Comparison of ENCODE assay signal across 18 cellular contexts in the genomic region with DNA sequence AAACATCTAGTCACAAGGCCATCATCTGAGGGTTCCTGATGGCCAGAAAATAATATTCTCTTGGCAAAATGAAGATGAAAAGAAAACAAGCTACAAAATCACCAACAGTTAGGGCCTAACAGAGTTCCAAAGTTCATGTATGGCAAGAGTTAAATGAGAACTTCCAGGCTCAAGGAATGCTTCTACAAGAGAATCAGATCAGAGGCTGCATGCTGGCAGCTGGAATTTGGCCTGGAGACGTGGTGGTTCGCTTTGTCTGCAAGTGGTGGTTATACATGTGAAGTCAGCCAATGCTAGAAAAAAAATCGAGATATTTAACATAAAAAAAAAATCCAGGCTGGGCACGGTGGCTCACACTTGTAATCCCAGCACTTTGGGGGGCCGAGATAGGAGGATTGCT. TPM values are rescaled to one million over a fixed set of nuclear protein-coding genes. Genes with fewer than 3 reads are reported as not detected.
A peak's percentile ranks its signal among the peaks of the same experiment; 100 is the strongest.
DNase-seq lines count a peak whose midpoint lies in the region; ATAC-seq and TF ChIP-seq lines count a peak whose summit lies in the region.
"Had no signal": no experiment of that assay in that cellular context is flagged by ENCODE, and none has a peak within 500 bp of the region (broad histone marks: within the 10 kb centered on the region; RNA-seq: fewer than 3 reads in every experiment).

No MANE protein-coding gene starts in this region.

- peaks cover 91% of the 10 kb centered on the region for H3K36me3 Mint-ChIP-seq in activated T-helper 2 cell treated with anti-CD3 and anti-CD28 coated beads, Interferon-gamma antibody, Interleukin-2, Interleukin-4, amounts not matched to agents 10 μg/mL and 5 μg/mL and 100 μg/mL, durations not matched to agents 14 hours and 24 hours and 36 hours (ENCODE audit: low read depth)
- peaks cover 36% of the 10 kb centered on the region for H3K36me3 Mint-ChIP-seq in nephron progenitor cell (ENCODE audit: low read depth)

- H3K27ac Mint-ChIP-seq in activated T-helper 2 cell treated with anti-CD3 and anti-CD28 coated beads, Interferon-gamma antibody, Interleukin-2, Interleukin-4, amounts not matched to agents 10 μg/mL and 5 μg/mL and 100 μg/mL, durations not matched to agents 14 hours and 24 hours and 36 hours, result no peak overlapping the region
- peak overlapping the region; percentile 29 for H3K27ac Mint-ChIP-seq in nephron progenitor cell

- BruUV-seq in A673 (replicated peaks; lab: Mats Ljungman, UMichigan), result no TSS peak

- POLR2A ChIA-PET in A673 (lab: Charles Lee; ENCODE audit: low non-redundant PET), result no interaction called here

- DNase-seq in A673 (ENCODE audit: low spot score) (no peak), nephron progenitor cell (no peak), NCI-H226 (no peak), hypothalamus (lab: John Stamatoyannopoulos, UW) (no peak)
- no peak for DNase-seq in activated T-helper 2 cell treated with anti-CD3 and anti-CD28 coated beads, Interferon-gamma antibody, Interleukin-2, Interleukin-4, amounts not matched to agents 10 μg/mL and 5 μg/mL and 100 μg/mL, durations not matched to agents 14 hours and 24 hours and 36 hours (ENCODE audit: low spot score)
- DNase-seq: DMS153, gastrocnemius medialis, GM23248, NCI-H1930, NCI-H510A, SHP77, sigmoid colon, substantia nigra had no signal

- H3K27me3 ChIP-seq in A673 (replicated peaks; ENCODE audit: insufficient read depth, low read depth, low read length, poor library complexity), result no peaks in the 10 kb centered on the region
- H3K27me3 ChIP-seq: gastrocnemius medialis, sigmoid colon had no signal

- H3K4me3 ChIP-seq in A673 (ENCODE audit: low read depth, low read length, poor library complexity, severe bottlenecking), result no peak overlapping the region
- H3K4me3 ChIP-seq: gastrocnemius medialis, GM23248, sigmoid colon had no signal

- peaks cover 59% of the 10 kb centered on the region for H3K4me1 Mint-ChIP-seq in activated T-helper 2 cell treated with anti-CD3 and anti-CD28 coated beads, Interferon-gamma antibody, Interleukin-2, Interleukin-4, amounts not matched to agents 10 μg/mL and 5 μg/mL and 100 μg/mL, durations not matched to agents 14 hours and 24 hours and 36 hours (ENCODE audit: low read depth)
- H3K4me1 Mint-ChIP-seq in nephron progenitor cell, result peaks cover 60% of the 10 kb centered on the region

- no peak for ATAC-seq in HG03432 (IDR thresholded peaks at IDR 0.05; ENCODE audit: unreplicated experiment)
- ATAC-seq: gastrocnemius medialis had no signal

- H3K27ac ChIP-seq in A673 (ENCODE audit: low read depth, low read length, poor library complexity, severe bottlenecking) (peak overlapping the region; percentile 68), C4-2B (peak overlapping the region; percentile 5; the same call in 1 of the 2 replicates)

- peaks cover 41% of the 10 kb centered on the region for H3K4me1 ChIP-seq in A673 (ENCODE audit: insufficient read depth, low read length, poor library complexity, severe bottlenecking)

- peaks cover 12% of the 10 kb centered on the region for H3K36me3 ChIP-seq in A673 (ENCODE audit: insufficient read depth, low read length, poor library complexity, severe bottlenecking)
- H3K36me3 ChIP-seq: gastrocnemius medialis, sigmoid colon had no signal

- no peak for TF ChIP-seq CTCF in A673 (conservative IDR thresholded peaks at IDR 0.05; ENCODE audit: low read depth, low read length)
- TF ChIP-seq CTCF in C4-2B (conservative IDR thresholded peaks at IDR 0.05), result no peak
- no peak for TF ChIP-seq CTCF in nephron progenitor cell (IDR thresholded peaks at IDR 0.05)

- H3K27me3 Mint-ChIP-seq in activated T-helper 2 cell treated with anti-CD3 and anti-CD28 coated beads, Interferon-gamma antibody, Interleukin-2, Interleukin-4, amounts not matched to agents 10 μg/mL and 5 μg/mL and 100 μg/mL, durations not matched to agents 14 hours and 24 hours and 36 hours (ENCODE audit: low read depth), result no peaks in the 10 kb centered on the region
- no peaks in the 10 kb centered on the region for H3K27me3 Mint-ChIP-seq in nephron progenitor cell (ENCODE audit: low read depth, poor library complexity)
- H3K27me3 Mint-ChIP-seq: B cell had no signal

- CTCF ChIA-PET in A673 (lab: Charles Lee), result no interaction called here

- peak overlapping the region; percentile 24 for H3K4me3 Mint-ChIP-seq in activated T-helper 2 cell treated with anti-CD3 and anti-CD28 coated beads, Interferon-gamma antibody, Interleukin-2, Interleukin-4, amounts not matched to agents 10 μg/mL and 5 μg/mL and 100 μg/mL, durations not matched to agents 14 hours and 24 hours and 36 hours (ENCODE audit: low read depth)
- H3K4me3 Mint-ChIP-seq in nephron progenitor cell, result no peak overlapping the region
- H3K4me3 Mint-ChIP-seq: B cell had no signal

- H3K9me3 ChIP-seq in A673 (ENCODE audit: low read depth, low read length, poor library complexity, severe bottlenecking), result no peaks in the 10 kb centered on the region
- H3K9me3 ChIP-seq: gastrocnemius medialis, sigmoid colon had no signal

- no peaks in the 10 kb centered on the region for H3K9me3 Mint-ChIP-seq in activated T-helper 2 cell treated with anti-CD3 and anti-CD28 coated beads, Interferon-gamma antibody, Interleukin-2, Interleukin-4, amounts not matched to agents 10 μg/mL and 5 μg/mL and 100 μg/mL, durations not matched to agents 14 hours and 24 hours and 36 hours
- H3K9me3 Mint-ChIP-seq in nephron progenitor cell, result no peaks in the 10 kb centered on the region

- intact Hi-C loops in A673 (cut with micrococcal nuclease; ENCODE audit: unreplicated experiment), result no loop called here
- intact Hi-C loops in activated T-helper 2 cell treated with anti-CD3 and anti-CD28 coated beads, Interferon-gamma antibody, Interleukin-2, Interleukin-4, amounts not matched to agents 10 μg/mL and 5 μg/mL and 100 μg/mL, durations not matched to agents 14 hours and 24 hours and 36 hours (cut with micrococcal nuclease), result no loop called here

RNA-seq across cellular contexts. Expression of a gene that starts 5.6 kb away (rescaled TPM):
- 26.8 and 28.8 TPM in 2 replicates for total RNA-seq in A673 (2021)
- 108 and 116 TPM in 2 replicates for total RNA-seq in activated T-helper 2 cell treated with anti-CD3 and anti-CD28 coated beads, Interferon-gamma antibody, Interleukin-2, Interleukin-4, amounts not matched to agents 10 μg/mL and 5 μg/mL and 100 μg/mL, durations not matched to agents 14 hours and 24 hours and 36 hours

RNA-seq across cellular contexts. Expression of a gene that starts 53.6 kb away (rescaled TPM):
- 0.24 and 0.32 TPM in 2 replicates for total RNA-seq in A673 (2021)
- total RNA-seq in activated T-helper 2 cell treated with anti-CD3 and anti-CD28 coated beads, Interferon-gamma antibody, Interleukin-2, Interleukin-4, amounts not matched to agents 10 μg/mL and 5 μg/mL and 100 μg/mL, durations not matched to agents 14 hours and 24 hours and 36 hours, result 0.21 and 0.39 TPM in 2 replicates
- total RNA-seq: epithelial cell of proximal tubule; gastrocnemius medialis; GM23248; sigmoid colon; T-helper 2 cell treated with Interferon-gamma antibody and Interleukin-4, amounts not matched to agents 100 ng/mL and 5 ng/mL, for 36 hours had no signal
